10 cellular contexts compared by ENCODE assay signal in the genomic region with DNA sequence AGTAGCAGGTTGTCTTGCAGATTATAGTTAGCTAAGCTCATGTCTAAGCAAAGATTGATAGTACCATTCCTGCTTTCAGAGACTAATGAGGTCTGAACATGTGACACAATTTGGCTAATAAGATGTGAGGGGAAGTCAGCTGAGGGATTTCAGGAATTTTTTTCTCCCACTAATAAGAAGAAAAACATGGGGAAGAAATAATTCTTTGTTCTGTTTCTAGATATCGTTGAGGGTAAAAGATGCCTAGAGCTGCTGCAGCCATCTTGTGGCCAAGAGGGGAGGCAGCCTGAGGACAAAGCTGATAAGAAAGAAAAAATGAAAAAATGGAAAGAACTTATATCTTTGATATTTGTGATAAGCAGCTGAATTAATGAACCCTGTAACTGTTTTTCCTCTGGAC.
DNase-seq lines count a peak whose midpoint lies in the region; ATAC-seq and TF ChIP-seq lines count a peak whose summit lies in the region.
"Had no signal": no experiment of that assay in that cellular context is flagged by ENCODE, and none has a peak within 500 bp of the region (broad histone marks: within the 10 kb centered on the region; RNA-seq: fewer than 3 reads in every experiment).

No MANE protein-coding gene starts in this region.

- POLR2A ChIA-PET in SK-N-SH (lab: Yijun Ruan, JAX), result no interaction called here

- H3K4me1 ChIP-seq in SK-N-SH (ENCODE audit: control insufficient read depth in 1 of 2, insufficient read depth in 2 of 2, low read depth in 1 of 2, low read length in 1 of 2), result peaks cover 0 to 11% of the 10 kb centered on the region in 2 experiments; a peak in 1 of 4 replicates
- H3K4me1 ChIP-seq in upper lobe of right lung, result no peaks in the 10 kb centered on the region
- no peaks in the 10 kb centered on the region for H3K4me1 ChIP-seq in prostate gland (replicated peaks)
- H3K4me1 ChIP-seq: uterus had no signal

- no peaks in the 10 kb centered on the region for H3F3A ChIP-seq in SK-N-SH (replicated peaks; ENCODE audit: insufficient read depth)

- no peaks in the 10 kb centered on the region for H3K79me2 ChIP-seq in SK-N-SH (ENCODE audit: insufficient read depth)

- H3K9me2 ChIP-seq in SK-N-SH, result no peaks in the 10 kb centered on the region

- peak; percentile 25; the same call in 1 of the 2 replicates for TF ChIP-seq RAD21 in SK-N-SH (IDR thresholded peaks at IDR 0.05; ENCODE audit: low read length)

- no peak overlapping the region for H3K9ac ChIP-seq in SK-N-SH

- H3K27me3 ChIP-seq in SK-N-SH (ENCODE audit: insufficient read depth) (no peaks in the 10 kb centered on the region; the same call in 1 of the 2 replicates), dorsolateral prefrontal cortex (no peaks in the 10 kb centered on the region), upper lobe of right lung (no peaks in the 10 kb centered on the region), prostate gland (replicated peaks; ENCODE audit: insufficient read depth) (no peaks in the 10 kb centered on the region)
- H3K27me3 ChIP-seq: uterus had no signal

- CTCF ChIA-PET in SK-N-SH (lab: Yijun Ruan, JAX), result interaction anchor here (0.8 to 2.3 kb wide), 4 partner anchors 27 to 175 kb away, joined by 3 to 10 read pairs (median 4); no protein-coding TSS in a partner anchor

- no peaks in the 10 kb centered on the region for H3K36me3 ChIP-seq in SK-N-SH (replicated peaks in 1 of 2; ENCODE audit: control insufficient read depth in 1 of 2, insufficient read depth in 2 of 2, low read length in 1 of 2)
- no peaks in the 10 kb centered on the region for H3K36me3 ChIP-seq in upper lobe of right lung
- no peaks in the 10 kb centered on the region for H3K36me3 ChIP-seq in prostate gland
- H3K36me3 ChIP-seq: uterus had no signal

- no peaks in the 10 kb centered on the region; the same call in 1 of the 2 replicates for H3K9me3 ChIP-seq in SK-N-SH
- H3K9me3 ChIP-seq in upper lobe of right lung, result no peaks in the 10 kb centered on the region
- H3K9me3 ChIP-seq in prostate gland, result no peaks in the 10 kb centered on the region
- H3K9me3 ChIP-seq: uterus had no signal

- no peak for DNase-seq in SK-N-SH
- peak; percentile 68 for DNase-seq in NCI-H82 treated with DMSO at 0.1 percent for 48 hours (lab: John Stamatoyannopoulos, UW; ENCODE audit: unreplicated experiment)
- DNase-seq in dorsolateral prefrontal cortex, result no peak
- no peak for DNase-seq in upper lobe of right lung
- DNase-seq in prostate gland (ENCODE audit: low spot score), result no peak
- DNase-seq in GM03348 (ENCODE audit: low spot score), result no peak
- DNase-seq: KBM-7, uterus had no signal

- no peak overlapping the region for H2AFZ ChIP-seq in SK-N-SH (ENCODE audit: low read depth)

- H4K20me1 ChIP-seq in SK-N-SH (ENCODE audit: insufficient read depth), result no peaks in the 10 kb centered on the region

- ATAC-seq in SK-N-SH treated with all-trans-retinoic acid at 6 μM for 48 hours (no peak), upper lobe of right lung (no peak), GM18520 (IDR thresholded peaks at IDR 0.05; ENCODE audit: unreplicated experiment) (no peak)

- no peak overlapping the region for H3K4me2 ChIP-seq in SK-N-SH

- TF ChIP-seq CTCF in SK-N-SH (IDR thresholded peaks at IDR 0.05), result peak; percentile 47
- TF ChIP-seq CTCF in dorsolateral prefrontal cortex (IDR thresholded peaks at IDR 0.05 in 54 of 56, conservative IDR thresholded peaks at IDR 0.05 in 2 of 56; ENCODE audit: low read depth in 1 of 56, partially characterized antibody in 56 of 56), result peak in 47 of 56 donors; percentile 14 to 58 (median 38)
- TF ChIP-seq CTCF in upper lobe of right lung (IDR thresholded peaks at IDR 0.05), result peak; percentile 31
- no peak for TF ChIP-seq CTCF in prostate gland (IDR thresholded peaks at IDR 0.05)

- TF ChIP-seq POLR2A in prostate gland (IDR thresholded peaks at IDR 0.05), result no peak

- WGBS in SK-N-SH (ENCODE audit: low lambda C conversion rate), result 13% methylated on average over 1 of the region's 1 CpG
- 17% methylated on average over 1 of the region's 1 CpG for WGBS in prostate gland

- H3K4me3 ChIP-seq in SK-N-SH (ENCODE audit: low read depth in 2 of 2, low read length in 1 of 2) (no peak overlapping the region; a peak in 1 of 4 replicates), dorsolateral prefrontal cortex (no peak overlapping the region), upper lobe of right lung (no peak overlapping the region), prostate gland (no peak overlapping the region)
- H3K4me3 ChIP-seq: uterus had no signal

- TF ChIP-seq EP300 in SK-N-SH (IDR thresholded peaks at IDR 0.05; ENCODE audit: borderline replicate concordance in 1 of 2, low read depth in 1 of 2, low read length in 1 of 2), result no peak

- intact Hi-C loops in dorsolateral prefrontal cortex (cut with DNase I), result no loop called here
- intact Hi-C loops in upper lobe of right lung (cut with DNase I), result no loop called here
- intact Hi-C loops in prostate gland (cut with DNase I), result no loop called here

- no peak overlapping the region for H3K27ac ChIP-seq in SK-N-SH (ENCODE audit: low read depth in 2 of 2, low read length in 1 of 2)
- no peak overlapping the region for H3K27ac ChIP-seq in dorsolateral prefrontal cortex
- H3K27ac ChIP-seq in upper lobe of right lung, result no peak overlapping the region
- no peak overlapping the region for H3K27ac ChIP-seq in prostate gland
- H3K27ac ChIP-seq: uterus had no signal

TF ChIP-seq in SK-N-SH, 30 proteins besides CTCF, POLR2A, EP300 and RAD21 (continues in another document):
- TF ChIP-seq EZH2phosphoT487 (IDR thresholded peaks at IDR 0.05; ENCODE audit: borderline replicate concordance, low read depth), result no peak
- TF ChIP-seq RFX5 (IDR thresholded peaks at IDR 0.05; ENCODE audit: low read length), result no peak
- no peak for TF ChIP-seq POLR2AphosphoS5 (IDR thresholded peaks at IDR 0.05; ENCODE audit: low read depth, low read length)
- TF ChIP-seq CHD2 (IDR thresholded peaks at IDR 0.05; ENCODE audit: low read length, partially characterized antibody), result no peak
- no peak for TF ChIP-seq FOSL2 (IDR thresholded peaks at IDR 0.05; ENCODE audit: borderline replicate concordance, low read depth)
- no peak for TF ChIP-seq YY1 (IDR thresholded peaks at IDR 0.05; ENCODE audit: low read depth)
- TF ChIP-seq, protein P1, sequence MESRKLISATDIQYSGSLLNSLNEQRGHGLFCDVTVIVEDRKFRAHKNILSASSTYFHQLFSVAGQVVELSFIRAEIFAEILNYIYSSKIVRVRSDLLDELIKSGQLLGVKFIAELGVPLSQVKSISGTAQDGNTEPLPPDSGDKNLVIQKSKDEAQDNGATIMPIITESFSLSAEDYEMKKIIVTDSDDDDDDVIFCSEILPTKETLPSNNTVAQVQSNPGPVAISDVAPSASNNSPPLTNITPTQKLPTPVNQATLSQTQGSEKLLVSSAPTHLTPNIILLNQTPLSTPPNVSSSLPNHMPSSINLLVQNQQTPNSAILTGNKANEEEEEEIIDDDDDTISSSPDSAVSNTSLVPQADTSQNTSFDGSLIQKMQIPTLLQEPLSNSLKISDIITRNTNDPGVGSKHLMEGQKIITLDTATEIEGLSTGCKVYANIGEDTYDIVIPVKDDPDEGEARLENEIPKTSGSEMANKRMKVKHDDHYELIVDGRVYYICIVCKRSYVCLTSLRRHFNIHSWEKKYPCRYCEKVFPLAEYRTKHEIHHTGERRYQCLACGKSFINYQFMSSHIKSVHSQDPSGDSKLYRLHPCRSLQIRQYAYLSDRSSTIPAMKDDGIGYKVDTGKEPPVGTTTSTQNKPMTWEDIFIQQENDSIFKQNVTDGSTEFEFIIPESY (IDR thresholded peaks at IDR 0.05; ENCODE audit: borderline replicate concordance, low read depth), result no peak
- no peak for TF ChIP-seq SMC3 (IDR thresholded peaks at IDR 0.05; ENCODE audit: low read depth, low read length)
- no peak for TF ChIP-seq MXI1 (IDR thresholded peaks at IDR 0.05; ENCODE audit: low read depth, low read length)
- TF ChIP-seq TCF12 (IDR thresholded peaks at IDR 0.05), result no peak
- TF ChIP-seq GATA2 (CRISPR knock-in tag; IDR thresholded peaks at IDR 0.05), result no peak
- no peak for TF ChIP-seq RXRA (IDR thresholded peaks at IDR 0.05; ENCODE audit: borderline replicate concordance, low read depth)

TF ChIP-seq in SK-N-SH treated with all-trans-retinoic acid at 6 μM for 48 hours, 23 proteins besides CTCF, POLR2A, EP300 and RAD21 (continues in another document):
- no peak for TF ChIP-seq ZNF565 (CRISPR knock-in tag; conservative IDR thresholded peaks at IDR 0.05; ENCODE audit: low read depth)
- TF ChIP-seq, protein P2, sequence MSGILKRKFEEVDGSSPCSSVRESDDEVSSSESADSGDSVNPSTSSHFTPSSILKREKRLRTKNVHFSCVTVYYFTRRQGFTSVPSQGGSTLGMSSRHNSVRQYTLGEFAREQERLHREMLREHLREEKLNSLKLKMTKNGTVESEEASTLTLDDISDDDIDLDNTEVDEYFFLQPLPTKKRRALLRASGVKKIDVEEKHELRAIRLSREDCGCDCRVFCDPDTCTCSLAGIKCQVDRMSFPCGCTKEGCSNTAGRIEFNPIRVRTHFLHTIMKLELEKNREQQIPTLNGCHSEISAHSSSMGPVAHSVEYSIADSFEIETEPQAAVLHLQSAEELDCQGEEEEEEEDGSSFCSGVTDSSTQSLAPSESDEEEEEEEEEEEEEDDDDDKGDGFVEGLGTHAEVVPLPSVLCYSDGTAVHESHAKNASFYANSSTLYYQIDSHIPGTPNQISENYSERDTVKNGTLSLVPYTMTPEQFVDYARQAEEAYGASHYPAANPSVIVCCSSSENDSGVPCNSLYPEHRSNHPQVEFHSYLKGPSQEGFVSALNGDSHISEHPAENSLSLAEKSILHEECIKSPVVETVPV (CRISPR knock-in tag; IDR thresholded peaks at IDR 0.05), result no peak
- no peak for TF ChIP-seq GLIS3 (CRISPR knock-in tag; IDR thresholded peaks at IDR 0.05)
- TF ChIP-seq, protein P3, sequence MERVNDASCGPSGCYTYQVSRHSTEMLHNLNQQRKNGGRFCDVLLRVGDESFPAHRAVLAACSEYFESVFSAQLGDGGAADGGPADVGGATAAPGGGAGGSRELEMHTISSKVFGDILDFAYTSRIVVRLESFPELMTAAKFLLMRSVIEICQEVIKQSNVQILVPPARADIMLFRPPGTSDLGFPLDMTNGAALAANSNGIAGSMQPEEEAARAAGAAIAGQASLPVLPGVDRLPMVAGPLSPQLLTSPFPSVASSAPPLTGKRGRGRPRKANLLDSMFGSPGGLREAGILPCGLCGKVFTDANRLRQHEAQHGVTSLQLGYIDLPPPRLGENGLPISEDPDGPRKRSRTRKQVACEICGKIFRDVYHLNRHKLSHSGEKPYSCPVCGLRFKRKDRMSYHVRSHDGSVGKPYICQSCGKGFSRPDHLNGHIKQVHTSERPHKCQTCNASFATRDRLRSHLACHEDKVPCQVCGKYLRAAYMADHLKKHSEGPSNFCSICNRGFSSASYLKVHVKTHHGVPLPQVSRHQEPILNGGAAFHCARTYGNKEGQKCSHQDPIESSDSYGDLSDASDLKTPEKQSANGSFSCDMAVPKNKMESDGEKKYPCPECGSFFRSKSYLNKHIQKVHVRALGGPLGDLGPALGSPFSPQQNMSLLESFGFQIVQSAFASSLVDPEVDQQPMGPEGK (CRISPR knock-in tag; IDR thresholded peaks at IDR 0.05; ENCODE audit: borderline replicate concordance), result no peak
- TF ChIP-seq ZNF8 (CRISPR knock-in tag; IDR thresholded peaks at IDR 0.05), result no peak
- no peak for TF ChIP-seq SNAI2 (CRISPR knock-in tag; IDR thresholded peaks at IDR 0.05)

Comparison
In these comparisons a context has a peak if more than half of its experiments do, and no peak if none do; other contexts are left out.
1. CTCF ChIP-seq: peak in SK-N-SH (single experiment), dorsolateral prefrontal cortex (47 of 56) and upper lobe of right lung (single experiment); none in prostate gland (0 of 4).